ENCODE assay signal across 9 cellular contexts in the genomic region with DNA sequence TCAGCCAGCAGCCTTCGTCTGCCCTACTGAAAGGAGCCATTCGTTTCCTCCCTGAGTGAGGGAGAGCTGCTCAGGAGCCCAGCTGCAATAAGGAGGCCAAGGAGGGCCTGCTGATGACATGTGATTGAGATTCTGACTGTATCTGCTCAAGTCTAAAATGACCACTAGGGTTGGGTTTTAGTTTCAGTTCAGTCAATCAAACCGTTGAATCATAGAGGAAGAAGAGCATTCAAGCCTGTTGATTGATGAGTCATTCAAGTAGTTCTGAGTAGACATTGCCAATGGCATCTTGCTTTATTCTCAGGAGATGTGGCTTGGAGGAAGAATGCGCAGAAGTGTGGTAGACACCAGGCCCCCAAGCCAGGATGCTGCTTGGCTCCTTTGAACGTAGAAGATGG. TPM values are rescaled to one million over a fixed set of nuclear protein-coding genes. Genes with fewer than 3 reads are reported as not detected.
A peak's percentile ranks its signal among the peaks of the same experiment; 100 is the strongest.
DNase-seq lines count a peak whose midpoint lies in the region; ATAC-seq, FAIRE-seq and TF ChIP-seq lines count a peak whose summit lies in the region.
"Had no signal": no experiment of that assay in that cellular context is flagged by ENCODE, and none has a peak within 500 bp of the region (broad histone marks: within the 10 kb centered on the region; RNA-seq: fewer than 3 reads in every experiment).

No MANE protein-coding gene starts in this region.

- no peak for TF ChIP-seq CTCF in kidney (IDR thresholded peaks at IDR 0.05; ENCODE audit: borderline replicate concordance, extremely low read depth, insufficient read depth)
- TF ChIP-seq CTCF in uterus (IDR thresholded peaks at IDR 0.05): no peak

- H3K27ac ChIP-seq in kidney (ENCODE audit: low read depth in 2 of 2, low read length in 2 of 2) (no peak overlapping the region), uterus (no peak overlapping the region)
- H3K27ac ChIP-seq: right lobe of liver had no signal

- H3K9ac ChIP-seq in kidney (ENCODE audit: low read length in 2 of 2): no peak overlapping the region

- TF ChIP-seq POLR2A in uterus (IDR thresholded peaks at IDR 0.05): no peak

- peak; percentile 85 for ATAC-seq in GM19395 (IDR thresholded peaks at IDR 0.05; ENCODE audit: unreplicated experiment)
- ATAC-seq in HG03442 (IDR thresholded peaks at IDR 0.05; ENCODE audit: unreplicated experiment): peak; percentile 82
- ATAC-seq in activated naive CD8-positive, alpha-beta T cell treated with anti-CD3 and anti-CD28 coated beads, Interleukin-2, amount 50 U/mL, for 24 hours: peak; percentile 94

- no peak for FAIRE-seq in kidney (lab: Jason Lieb, UNC)

- peaks cover 29% of the 10 kb centered on the region for H3K27me3 Mint-ChIP-seq in activated naive CD8-positive, alpha-beta T cell treated with anti-CD3 and anti-CD28 coated beads, Interleukin-2, amount 50 U/mL, for 24 hours

- peaks cover 8% of the 10 kb centered on the region for H3K9me3 Mint-ChIP-seq in activated naive CD8-positive, alpha-beta T cell treated with anti-CD3 and anti-CD28 coated beads, Interleukin-2, amount 50 U/mL, for 24 hours

- intact Hi-C loops in kidney (cut with DNase I) (no loop called here), uterus (cut with DNase I; ENCODE audit: low total_unique reads) (no loop called here)

- peak; percentile 65 for DNase-seq in DMS53 treated with DMSO at 0.1 percent for 48 hours (lab: John Stamatoyannopoulos, UW; ENCODE audit: unreplicated experiment)
- DNase-seq in activated naive CD8-positive, alpha-beta T cell treated with anti-CD3 and anti-CD28 coated beads, Interleukin-2, amount 50 U/mL, for 24 hours: no peak
- DNase-seq in Ammon's horn (ENCODE audit: low spot score): no peak
- DNase-seq in kidney: no peak
- no peak for DNase-seq in NCI-H1105 treated with DMSO at 0.1 percent for 48 hours (lab: John Stamatoyannopoulos, UW)
- DNase-seq in uterus: no peak
- DNase-seq: right lobe of liver had no signal

- H3K36me3 ChIP-seq in kidney (ENCODE audit: control insufficient read depth in 1 of 2, insufficient read depth in 2 of 2, low read length in 2 of 2) (no peaks in the 10 kb centered on the region), uterus (no peaks in the 10 kb centered on the region)
- H3K36me3 ChIP-seq: right lobe of liver had no signal

- H3K4me1 Mint-ChIP-seq in activated naive CD8-positive, alpha-beta T cell treated with anti-CD3 and anti-CD28 coated beads, Interleukin-2, amount 50 U/mL, for 24 hours: peaks cover 23% of the 10 kb centered on the region

- H3K36me3 Mint-ChIP-seq in activated naive CD8-positive, alpha-beta T cell treated with anti-CD3 and anti-CD28 coated beads, Interleukin-2, amount 50 U/mL, for 24 hours (ENCODE audit: low read depth): peaks cover 2% of the 10 kb centered on the region

- H3K4me3 Mint-ChIP-seq in activated naive CD8-positive, alpha-beta T cell treated with anti-CD3 and anti-CD28 coated beads, Interleukin-2, amount 50 U/mL, for 24 hours: peak overlapping the region; percentile 32

- no peaks in the 10 kb centered on the region for H3K4me1 ChIP-seq in kidney (ENCODE audit: control insufficient read depth in 1 of 2, insufficient read depth in 1 of 2, low read depth in 1 of 2, low read length in 2 of 2)
- H3K4me1 ChIP-seq in uterus: no peaks in the 10 kb centered on the region
- H3K4me1 ChIP-seq: right lobe of liver had no signal

- H3K27ac Mint-ChIP-seq in activated naive CD8-positive, alpha-beta T cell treated with anti-CD3 and anti-CD28 coated beads, Interleukin-2, amount 50 U/mL, for 24 hours: peak overlapping the region; percentile 84

- H3K27me3 ChIP-seq in uterus: no peaks in the 10 kb centered on the region
- H3K27me3 ChIP-seq: right lobe of liver had no signal

- H3K4me3 ChIP-seq in kidney (ENCODE audit: low read length in 2 of 2): no peak overlapping the region
- no peak overlapping the region for H3K4me3 ChIP-seq in uterus
- H3K4me3 ChIP-seq: right lobe of liver had no signal

- H3K9me3 ChIP-seq in kidney (ENCODE audit: control insufficient read depth in 1 of 2, low read length in 2 of 2) (no peaks in the 10 kb centered on the region), uterus (no peaks in the 10 kb centered on the region)
- H3K9me3 ChIP-seq: right lobe of liver had no signal

RNA-seq across cellular contexts. Expression of a gene that starts 19.9 kb away (rescaled TPM):
- total RNA-seq in kidney: 32.7 TPM
- 6.5 TPM for polyA plus RNA-seq in kidney (ENCODE audit: insufficient read depth, low read depth, low replicate concordance)
- total RNA-seq in uterus: 10 to 100 TPM in 3 of 4 donors, 1 to 10 TPM in 1; 2.0 to 21.8 (median 15.4) TPM
